1 cellular context compared by ENCODE assay signal in the genomic region with DNA sequence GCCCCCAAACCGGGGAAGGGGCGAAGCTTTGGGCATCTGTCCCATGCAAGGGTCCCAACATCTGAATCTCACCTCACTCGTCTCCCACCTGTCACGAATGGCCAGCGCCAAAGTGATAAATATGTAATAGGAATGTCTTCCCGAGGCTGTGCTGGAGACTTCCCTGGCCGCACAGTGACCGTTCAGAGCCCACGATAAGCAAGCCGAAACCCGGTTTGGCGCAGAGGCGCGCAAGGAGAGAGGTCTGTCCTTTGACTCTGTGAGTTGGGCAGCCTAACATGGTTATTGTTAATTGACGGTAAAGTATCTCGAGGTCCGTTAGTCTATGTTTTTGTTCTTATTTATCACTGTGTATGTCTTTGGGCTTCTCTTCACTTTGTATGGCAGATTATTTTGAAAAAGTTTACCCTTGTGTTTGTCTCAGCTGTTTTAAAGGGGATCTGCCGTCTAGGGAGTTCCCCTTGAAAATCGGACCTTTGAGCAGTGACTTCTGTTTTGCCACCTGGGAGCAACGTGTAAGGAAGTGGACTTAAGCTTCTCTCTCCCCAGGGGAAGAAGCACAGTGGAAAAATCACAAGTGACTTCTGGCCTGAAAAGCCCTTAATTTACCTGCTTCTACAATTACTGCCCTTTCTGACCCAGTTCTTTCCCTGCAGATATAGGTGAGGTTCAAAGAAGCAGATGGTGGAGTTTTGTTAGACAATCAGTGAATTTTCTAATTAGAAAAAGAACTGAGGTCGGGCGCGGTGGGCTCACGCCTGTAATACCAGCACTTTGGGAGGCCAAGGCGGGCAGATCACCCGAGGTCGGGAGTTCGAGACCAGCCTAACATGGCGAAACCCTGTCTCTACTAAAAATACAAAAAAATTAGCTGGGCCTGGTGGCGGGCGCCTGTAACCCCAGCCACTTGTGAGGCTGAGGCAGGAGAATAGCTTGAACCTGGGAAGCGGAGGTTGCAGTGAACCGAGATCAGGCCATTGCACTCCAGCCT.
TF ChIP-seq lines count a peak whose summit lies in the region.

No MANE protein-coding gene starts in this region.

TF ChIP-seq in HepG2, 621 proteins besides CTCF, POLR2A, EP300 and RAD21 (continued from another document):
- TF ChIP-seq, protein P1, sequence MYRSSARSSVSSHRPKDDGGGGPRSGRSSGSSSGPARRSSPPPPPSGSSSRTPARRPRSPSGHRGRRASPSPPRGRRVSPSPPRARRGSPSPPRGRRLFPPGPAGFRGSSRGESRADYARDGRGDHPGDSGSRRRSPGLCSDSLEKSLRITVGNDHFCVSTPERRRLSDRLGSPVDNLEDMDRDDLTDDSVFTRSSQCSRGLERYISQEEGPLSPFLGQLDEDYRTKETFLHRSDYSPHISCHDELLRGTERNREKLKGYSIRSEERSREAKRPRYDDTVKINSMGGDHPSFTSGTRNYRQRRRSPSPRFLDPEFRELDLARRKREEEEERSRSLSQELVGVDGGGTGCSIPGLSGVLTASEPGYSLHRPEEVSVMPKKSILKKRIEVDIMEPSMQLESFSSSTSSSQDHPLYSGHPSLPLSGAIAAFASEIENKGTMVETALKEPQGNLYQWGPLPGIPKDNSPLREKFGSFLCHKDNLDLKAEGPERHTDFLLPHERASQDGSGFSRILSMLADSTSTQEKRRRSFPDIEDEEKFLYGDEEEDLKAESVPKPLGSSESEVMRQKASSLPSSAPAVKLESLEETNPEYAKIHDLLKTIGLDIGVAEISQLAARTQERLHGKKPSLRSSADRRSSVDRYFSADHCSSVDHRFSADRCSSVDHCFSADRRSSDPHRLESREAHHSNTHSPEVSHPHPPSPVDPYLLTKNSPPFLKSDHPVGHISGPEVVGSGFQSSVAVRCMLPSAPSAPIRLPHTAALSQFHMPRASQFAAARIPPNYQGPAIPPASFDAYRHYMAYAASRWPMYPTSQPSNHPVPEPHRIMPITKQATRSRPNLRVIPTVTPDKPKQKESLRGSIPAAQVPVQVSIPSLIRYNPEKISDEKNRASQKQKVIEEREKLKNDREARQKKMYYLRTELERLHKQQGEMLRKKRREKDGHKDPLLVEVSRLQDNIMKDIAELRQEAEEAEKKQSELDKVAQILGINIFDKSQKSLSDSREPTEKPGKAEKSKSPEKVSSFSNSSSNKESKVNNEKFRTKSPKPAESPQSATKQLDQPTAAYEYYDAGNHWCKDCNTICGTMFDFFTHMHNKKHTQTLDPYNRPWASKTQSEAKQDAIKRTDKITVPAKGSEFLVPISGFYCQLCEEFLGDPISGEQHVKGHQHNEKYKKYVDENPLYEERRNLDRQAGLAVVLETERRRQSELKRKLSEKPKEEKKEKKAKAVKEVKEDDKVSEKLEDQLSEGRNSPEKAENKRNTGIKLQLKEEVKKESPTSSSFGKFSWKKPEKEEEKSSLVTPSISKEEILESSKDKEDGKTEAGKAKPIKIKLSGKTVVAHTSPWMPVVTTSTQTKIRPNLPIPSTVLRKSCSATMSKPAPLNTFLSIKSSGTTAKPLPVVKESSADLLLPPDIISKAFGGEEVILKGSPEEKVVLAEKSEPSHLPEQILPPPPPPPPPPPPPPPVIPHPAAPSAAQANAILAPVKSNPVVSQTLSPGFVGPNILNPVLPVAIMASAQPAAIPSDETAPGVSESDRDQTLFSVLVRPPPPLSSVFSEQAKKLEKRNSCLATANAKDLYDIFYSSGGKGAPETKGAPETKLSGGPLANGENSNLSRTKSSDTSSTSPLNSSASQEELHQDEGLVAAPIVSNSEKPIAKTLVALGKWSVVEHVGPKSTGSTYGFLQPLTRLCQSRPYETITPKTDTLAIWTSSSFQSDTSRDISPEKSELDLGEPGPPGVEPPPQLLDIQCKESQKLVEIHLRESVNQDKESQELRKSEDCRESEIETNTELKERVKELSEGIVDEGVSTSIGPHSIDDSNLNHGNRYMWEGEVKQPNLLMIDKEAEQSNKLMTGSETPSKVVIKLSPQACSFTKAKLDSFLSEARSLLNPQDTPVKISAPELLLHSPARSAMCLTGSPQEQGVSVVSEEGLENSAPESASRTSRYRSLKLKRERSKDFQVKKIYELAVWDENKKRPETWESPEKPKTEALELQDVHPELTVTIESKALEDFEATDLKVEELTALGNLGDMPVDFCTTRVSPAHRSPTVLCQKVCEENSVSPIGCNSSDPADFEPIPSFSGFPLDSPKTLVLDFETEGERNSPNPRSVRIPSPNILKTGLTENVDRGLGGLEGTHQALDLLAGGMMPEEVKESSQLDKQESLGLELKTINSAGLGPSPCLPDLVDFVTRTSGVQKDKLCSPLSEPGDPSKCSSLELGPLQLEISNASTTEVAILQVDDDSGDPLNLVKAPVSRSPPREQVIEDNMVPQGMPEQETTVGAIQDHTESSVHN (CRISPR knock-in tag; IDR thresholded peaks at IDR 0.05), result 0 out of 2 replicates have a peak, but pooled peaks have one; percentile 13
- TF ChIP-seq, protein P2, sequence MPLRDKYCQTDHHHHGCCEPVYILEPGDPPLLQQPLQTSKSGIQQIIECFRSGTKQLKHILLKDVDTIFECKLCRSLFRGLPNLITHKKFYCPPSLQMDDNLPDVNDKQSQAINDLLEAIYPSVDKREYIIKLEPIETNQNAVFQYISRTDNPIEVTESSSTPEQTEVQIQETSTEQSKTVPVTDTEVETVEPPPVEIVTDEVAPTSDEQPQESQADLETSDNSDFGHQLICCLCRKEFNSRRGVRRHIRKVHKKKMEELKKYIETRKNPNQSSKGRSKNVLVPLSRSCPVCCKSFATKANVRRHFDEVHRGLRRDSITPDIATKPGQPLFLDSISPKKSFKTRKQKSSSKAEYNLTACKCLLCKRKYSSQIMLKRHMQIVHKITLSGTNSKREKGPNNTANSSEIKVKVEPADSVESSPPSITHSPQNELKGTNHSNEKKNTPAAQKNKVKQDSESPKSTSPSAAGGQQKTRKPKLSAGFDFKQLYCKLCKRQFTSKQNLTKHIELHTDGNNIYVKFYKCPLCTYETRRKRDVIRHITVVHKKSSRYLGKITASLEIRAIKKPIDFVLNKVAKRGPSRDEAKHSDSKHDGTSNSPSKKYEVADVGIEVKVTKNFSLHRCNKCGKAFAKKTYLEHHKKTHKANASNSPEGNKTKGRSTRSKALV (CRISPR knock-in tag; IDR thresholded peaks at IDR 0.05), result peak; percentile 80; the same call in 1 of the 2 replicates
- TF ChIP-seq ZSCAN21 (CRISPR knock-in tag; IDR thresholded peaks at IDR 0.05; ENCODE audit: borderline replicate concordance), result no peak
- TF ChIP-seq ZNF724P (CRISPR knock-in tag; IDR thresholded peaks at IDR 0.05; ENCODE audit: borderline replicate concordance), result no peak
- TF ChIP-seq, protein P3, sequence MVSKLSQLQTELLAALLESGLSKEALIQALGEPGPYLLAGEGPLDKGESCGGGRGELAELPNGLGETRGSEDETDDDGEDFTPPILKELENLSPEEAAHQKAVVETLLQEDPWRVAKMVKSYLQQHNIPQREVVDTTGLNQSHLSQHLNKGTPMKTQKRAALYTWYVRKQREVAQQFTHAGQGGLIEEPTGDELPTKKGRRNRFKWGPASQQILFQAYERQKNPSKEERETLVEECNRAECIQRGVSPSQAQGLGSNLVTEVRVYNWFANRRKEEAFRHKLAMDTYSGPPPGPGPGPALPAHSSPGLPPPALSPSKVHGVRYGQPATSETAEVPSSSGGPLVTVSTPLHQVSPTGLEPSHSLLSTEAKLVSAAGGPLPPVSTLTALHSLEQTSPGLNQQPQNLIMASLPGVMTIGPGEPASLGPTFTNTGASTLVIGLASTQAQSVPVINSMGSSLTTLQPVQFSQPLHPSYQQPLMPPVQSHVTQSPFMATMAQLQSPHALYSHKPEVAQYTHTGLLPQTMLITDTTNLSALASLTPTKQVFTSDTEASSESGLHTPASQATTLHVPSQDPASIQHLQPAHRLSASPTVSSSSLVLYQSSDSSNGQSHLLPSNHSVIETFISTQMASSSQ (IDR thresholded peaks at IDR 0.05; ENCODE audit: low read depth), result no peak
- TF ChIP-seq, protein P3 (CRISPR knock-in tag; IDR thresholded peaks at IDR 0.05; ENCODE audit: borderline replicate concordance), result no peak
- TF ChIP-seq PAF1 (CRISPR knock-in tag; IDR thresholded peaks at IDR 0.05), result no peak
